9 cellular contexts compared by ENCODE assay signal in genomic region chr5:11082546-11082945, GRCh38.
"Had no signal": no experiment of that assay in that cellular context is flagged by ENCODE, and none has a peak within 500 bp of the region (broad histone marks: within the 10 kb centered on the region; RNA-seq: fewer than 3 reads in every experiment).

No MANE protein-coding gene starts in this region.

- H3K9me3 Mint-ChIP-seq: HFFc6 had no signal

- H3K27ac Mint-ChIP-seq: HFFc6 had no signal

- H3K4me3 Mint-ChIP-seq: H9, HFFc6 had no signal

- ATAC-seq: HCT116 had no signal

- H3K36me3 ChIP-seq: HAP-1 had no signal

- H3K27ac ChIP-seq: GM23248 had no signal

- H3K9ac ChIP-seq: GM23248 had no signal

- H3K9me3 ChIP-seq: HAP-1 had no signal

- H3K4me3 ChIP-seq: GM23248, HAP-1 had no signal

- H2AFZ ChIP-seq: GM23248 had no signal

- DNase-seq: GM23248, GOT3, H7, H9, HCEC 1CT, HFFc6 had no signal

- H3K4me1 ChIP-seq: HAP-1 had no signal

- FAIRE-seq: H54 had no signal
